Comparison of ENCODE assay signal across 26 cellular contexts in genomic region chr4:150475763-150476162, GRCh38.
"Had no signal": no experiment of that assay in that cellular context is flagged by ENCODE, and none has a peak within 500 bp of the region (broad histone marks: within the 10 kb centered on the region; RNA-seq: fewer than 3 reads in every experiment).

No MANE protein-coding gene starts in this region.

- H3K4me1 Mint-ChIP-seq: immature natural killer cell; stimulated activated memory B cell treated with anti-CD40 and anti-IgM and Interleukin-4, amounts not matched to agents 10 μg/mL and 1 μg/mL and 100 μg/mL, for 72 hours; stimulated activated naive CD8-positive, alpha-beta T cell treated with anti-CD3 and anti-CD28 coated beads, Interleukin-15, amount 100 ng/mL, for 72 hours had no signal

- H3K4me1 ChIP-seq: left lung, right atrium auricular region, spleen, thyroid gland, transverse colon, upper lobe of left lung, vagina had no signal

- H3K9me3 Mint-ChIP-seq: immature natural killer cell; stimulated activated memory B cell treated with anti-CD40 and anti-IgM and Interleukin-4, amounts not matched to agents 10 μg/mL and 1 μg/mL and 100 μg/mL, for 72 hours had no signal

- H3K9me3 ChIP-seq: left lung, mucosa of descending colon, ovary, right atrium auricular region, spleen, thyroid gland, transverse colon, upper lobe of left lung, vagina had no signal

- H3K27me3 ChIP-seq: left lung, ovary, right atrium auricular region, spleen, thyroid gland, transverse colon, upper lobe of left lung, vagina had no signal

- H3K4me3 ChIP-seq: left lung, mucosa of descending colon, ovary, right atrium auricular region, skin epidermis, spleen, thyroid gland, transverse colon, upper lobe of left lung, vagina had no signal

- FAIRE-seq: islet of Langerhans, kidney had no signal

- ATAC-seq: left colon; left lung; mucosa of descending colon; naive thymus-derived CD4-positive, alpha-beta T cell; sciatic nerve; stimulated activated memory B cell treated with anti-CD40 and anti-IgM and Interleukin-4, amounts not matched to agents 10 μg/mL and 1 μg/mL and 100 μg/mL, for 72 hours; stimulated activated naive CD8-positive, alpha-beta T cell treated with anti-CD3 and anti-CD28 coated beads, Interleukin-15, amount 100 ng/mL, for 72 hours had no signal

- H3K36me3 ChIP-seq: left lung, ovary, right atrium auricular region, thyroid gland, upper lobe of left lung had no signal

- DNase-seq: hypothalamus; immature natural killer cell; kidney; left colon; left lung; midbrain; mucosa of descending colon; naive thymus-derived CD4-positive, alpha-beta T cell; ovary; spleen; stimulated activated CD4-positive, alpha-beta T cell treated with anti-CD3 and anti-CD28 coated beads, Interleukin-4, amount 100 ng/mL, for 24 hours; stimulated activated naive CD4-positive, alpha-beta T cell treated with Interleukin-2 at 50 U/mL for 16 hours; stimulated activated naive CD8-positive, alpha-beta T cell treated with anti-CD3 and anti-CD28 coated beads, Interleukin-15, amount 100 ng/mL, for 72 hours; substantia nigra; thyroid gland; transverse colon; upper lobe of left lung had no signal

- H3K27me3 Mint-ChIP-seq: memory B cell; naive thymus-derived CD4-positive, alpha-beta T cell; natural killer cell treated with Interleukin-12 subunit alpha and Interleukin-12 subunit beta and Interleukin-15 and Interleukin-18, amount 100 ng/mL, for 72 hours; progenitor cell of endocrine pancreas; stimulated activated memory B cell treated with anti-CD40 and anti-IgM and Interleukin-4, amounts not matched to agents 10 μg/mL and 1 μg/mL and 100 μg/mL, for 72 hours; stimulated activated naive CD8-positive, alpha-beta T cell treated with anti-CD3 and anti-CD28 coated beads, Interleukin-15, amount 100 ng/mL, for 72 hours had no signal

- H3K27ac ChIP-seq: left lung, ovary, right atrium auricular region, skin epidermis, spleen, thyroid gland, transverse colon, upper lobe of left lung, vagina had no signal

- H3K4me3 Mint-ChIP-seq: immature natural killer cell; memory B cell; naive thymus-derived CD4-positive, alpha-beta T cell; natural killer cell treated with Interleukin-12 subunit alpha and Interleukin-12 subunit beta and Interleukin-15 and Interleukin-18, amount 100 ng/mL, for 72 hours; stimulated activated memory B cell treated with anti-CD40 and anti-IgM and Interleukin-4, amounts not matched to agents 10 μg/mL and 1 μg/mL and 100 μg/mL, for 72 hours; stimulated activated naive CD8-positive, alpha-beta T cell treated with anti-CD3 and anti-CD28 coated beads, Interleukin-15, amount 100 ng/mL, for 72 hours had no signal

- H3K27ac Mint-ChIP-seq: immature natural killer cell; memory B cell; natural killer cell treated with Interleukin-12 subunit alpha and Interleukin-12 subunit beta and Interleukin-15 and Interleukin-18, amount 100 ng/mL, for 72 hours; progenitor cell of endocrine pancreas; stimulated activated memory B cell treated with anti-CD40 and anti-IgM and Interleukin-4, amounts not matched to agents 10 μg/mL and 1 μg/mL and 100 μg/mL, for 72 hours had no signal
